1 cellular context compared by ENCODE assay signal in the genomic region with DNA sequence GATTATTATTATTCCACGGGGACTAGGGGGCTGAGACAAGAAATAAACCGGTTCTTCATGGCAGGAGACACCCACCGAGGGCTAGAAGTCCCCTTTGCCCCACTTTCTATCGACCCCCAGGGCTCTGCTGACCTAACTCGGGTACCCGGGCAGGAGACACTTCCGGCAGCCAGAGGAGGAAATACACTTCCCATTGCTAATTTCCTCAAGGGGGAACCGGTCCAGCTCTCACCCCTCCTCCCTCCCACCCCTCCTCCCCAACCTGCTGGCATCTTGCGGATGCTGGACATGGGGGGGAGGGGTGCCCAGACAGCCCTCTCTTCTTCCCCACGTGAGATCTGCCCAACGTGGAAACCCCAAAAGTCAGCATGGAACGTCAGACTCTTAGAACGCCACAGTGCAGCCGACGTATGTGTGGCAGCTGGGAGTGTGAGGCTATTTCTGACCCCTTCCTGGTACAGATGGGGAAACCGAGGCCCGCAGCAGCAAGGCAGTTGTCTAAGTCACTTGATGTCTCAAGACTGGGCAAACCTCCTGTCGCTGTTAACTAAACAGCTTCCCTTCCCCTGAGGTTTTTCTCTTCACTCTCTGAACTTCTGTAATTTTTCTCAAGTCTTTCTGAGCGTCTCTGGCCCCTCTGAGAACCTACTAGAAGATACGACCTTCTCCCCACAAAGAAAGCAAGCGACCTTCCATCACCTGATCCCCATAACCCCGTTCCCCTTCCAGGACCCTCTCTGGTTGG.
TF ChIP-seq lines count a peak whose summit lies in the region.

No MANE protein-coding gene starts in this region.

TF ChIP-seq in K562, 482 proteins besides CTCF, POLR2A, EP300 and RAD21:
- TF ChIP-seq, protein P1, sequence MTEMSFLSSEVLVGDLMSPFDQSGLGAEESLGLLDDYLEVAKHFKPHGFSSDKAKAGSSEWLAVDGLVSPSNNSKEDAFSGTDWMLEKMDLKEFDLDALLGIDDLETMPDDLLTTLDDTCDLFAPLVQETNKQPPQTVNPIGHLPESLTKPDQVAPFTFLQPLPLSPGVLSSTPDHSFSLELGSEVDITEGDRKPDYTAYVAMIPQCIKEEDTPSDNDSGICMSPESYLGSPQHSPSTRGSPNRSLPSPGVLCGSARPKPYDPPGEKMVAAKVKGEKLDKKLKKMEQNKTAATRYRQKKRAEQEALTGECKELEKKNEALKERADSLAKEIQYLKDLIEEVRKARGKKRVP (CRISPR knock-in tag; IDR thresholded peaks at IDR 0.05), result no peak
- TF ChIP-seq ZNF384 (IDR thresholded peaks at IDR 0.05; ENCODE audit: low read depth, low read length), result no peak
TF ChIP-seq in K562: peak in this region for 0.
